In genomic region chr3:152738656-152739055, GRCh38 we compare ENCODE assay signal across 19 cellular contexts.
DNase-seq lines count a peak whose midpoint lies in the region; ATAC-seq, FAIRE-seq and TF ChIP-seq lines count a peak whose summit lies in the region.
"Had no signal": no experiment of that assay in that cellular context is flagged by ENCODE, and none has a peak within 500 bp of the region (broad histone marks: within the 10 kb centered on the region; RNA-seq: fewer than 3 reads in every experiment).

No MANE protein-coding gene starts in this region.

- H3K4me1 Mint-ChIP-seq in astrocyte (ENCODE audit: low read depth, unreplicated experiment): peaks cover 16% of the 10 kb centered on the region
- H3K4me1 Mint-ChIP-seq: activated B cell treated with CpG ODN at 0.5 μM for 24 hours; B cell; stimulated activated effector memory CD8-positive, alpha-beta T cell treated with anti-CD3 and anti-CD28 coated beads, Interleukin-12 subunit alpha, Interleukin-12 subunit beta, amount 100 ng/mL, for 72 hours had no signal

- H3K9me3 Mint-ChIP-seq in astrocyte (ENCODE audit: unreplicated experiment): no peaks in the 10 kb centered on the region
- H3K9me3 Mint-ChIP-seq: activated B cell treated with CpG ODN at 0.5 μM for 24 hours had no signal

- FAIRE-seq in astrocyte (lab: Jason Lieb, UNC): no peak

- DNase-seq in astrocyte (ENCODE audit: low read depth): peak; percentile 34
- no peak for DNase-seq in left lung
- no peak for DNase-seq in suprapubic skin (ENCODE audit: low spot score in 2 of 2)
- DNase-seq in testis: no peak
- DNase-seq: activated B cell treated with CpG ODN at 0.5 μM for 24 hours; DMS153; H7; islet precursor cell; NCI-H1048; NCI-H226; psoas muscle; stimulated activated CD4-positive, alpha-beta T cell treated with anti-CD3 and anti-CD28 coated beads, Interleukin-2, amount 100 ng/mL, for 24 hours; uterus had no signal

- H3K27me3 ChIP-seq in astrocyte (ENCODE audit: insufficient read depth, low read length) (no peaks in the 10 kb centered on the region), left lung (no peaks in the 10 kb centered on the region), suprapubic skin (no peaks in the 10 kb centered on the region), testis (no peaks in the 10 kb centered on the region)
- H3K27me3 ChIP-seq: uterus had no signal

- TF ChIP-seq POLR2A in suprapubic skin (IDR thresholded peaks at IDR 0.05) (no peak), testis (IDR thresholded peaks at IDR 0.05) (no peak)

- H3K4me2 ChIP-seq in astrocyte (ENCODE audit: low read length): no peak overlapping the region

- H3K79me2 ChIP-seq in astrocyte (ENCODE audit: insufficient read depth, low read length): no peaks in the 10 kb centered on the region

- TF ChIP-seq EP300 in suprapubic skin (IDR thresholded peaks at IDR 0.05): no peak

- H3K4me3 ChIP-seq in astrocyte (ENCODE audit: insufficient read depth, low read depth, low read length) (no peak overlapping the region), left lung (no peak overlapping the region), suprapubic skin (no peak overlapping the region), testis (no peak overlapping the region)
- H3K4me3 ChIP-seq: psoas muscle, uterus had no signal

- TF ChIP-seq CTCF in astrocyte (IDR thresholded peaks at IDR 0.05; ENCODE audit: insufficient read depth, low read depth, low read length) (no peak), left lung (IDR thresholded peaks at IDR 0.05) (no peak), suprapubic skin (IDR thresholded peaks at IDR 0.05) (no peak), testis (IDR thresholded peaks at IDR 0.05) (no peak)

- no peaks in the 10 kb centered on the region for H3K36me3 Mint-ChIP-seq in astrocyte (ENCODE audit: low read depth, unreplicated experiment)
- H3K36me3 Mint-ChIP-seq: stimulated activated effector memory CD8-positive, alpha-beta T cell treated with anti-CD3 and anti-CD28 coated beads, Interleukin-12 subunit alpha, Interleukin-12 subunit beta, amount 100 ng/mL, for 72 hours had no signal

- intact Hi-C loops in left lung (cut with DNase I): no loop called here
- intact Hi-C loops in testis (cut with DNase I; ENCODE audit: low total_unique reads): no loop called here

- 43% methylated on average over 2 of the region's 2 CpGs for WGBS in suprapubic skin
- 50 to 57% methylated on average over 2 of the region's 2 CpGs for WGBS in testis, 2 donors

- H3K27ac ChIP-seq in astrocyte (ENCODE audit: low read depth, low read length) (no peak overlapping the region), left lung (no peak overlapping the region), suprapubic skin (no peak overlapping the region), testis (no peak overlapping the region)
- H3K27ac ChIP-seq: psoas muscle, uterus had no signal

- no peak overlapping the region for H3K4me3 Mint-ChIP-seq in astrocyte (ENCODE audit: unreplicated experiment)
- H3K4me3 Mint-ChIP-seq: activated B cell treated with CpG ODN at 0.5 μM for 24 hours; B cell; stimulated activated effector memory CD8-positive, alpha-beta T cell treated with anti-CD3 and anti-CD28 coated beads, Interleukin-12 subunit alpha, Interleukin-12 subunit beta, amount 100 ng/mL, for 72 hours had no signal

- H3K4me1 ChIP-seq in astrocyte (ENCODE audit: insufficient read depth, low read length): no peaks in the 10 kb centered on the region
- no peaks in the 10 kb centered on the region for H3K4me1 ChIP-seq in left lung
- H3K4me1 ChIP-seq in suprapubic skin: peaks cover 14% of the 10 kb centered on the region
- no peaks in the 10 kb centered on the region for H3K4me1 ChIP-seq in testis
- H3K4me1 ChIP-seq: uterus had no signal

- no peaks in the 10 kb centered on the region for H4K20me1 ChIP-seq in astrocyte (ENCODE audit: insufficient read depth, low read length)

- H3K9me3 ChIP-seq in astrocyte (ENCODE audit: insufficient read depth, low read depth, low read length) (no peaks in the 10 kb centered on the region), left lung (no peaks in the 10 kb centered on the region), suprapubic skin (no peaks in the 10 kb centered on the region), testis (no peaks in the 10 kb centered on the region)
- H3K9me3 ChIP-seq: psoas muscle, uterus had no signal

- ATAC-seq in GM18498 (IDR thresholded peaks at IDR 0.05; ENCODE audit: unreplicated experiment): peak; percentile 36
- ATAC-seq in HG02798 (IDR thresholded peaks at IDR 0.05; ENCODE audit: poor library complexity, unreplicated experiment): peak; percentile 24
- peak; percentile 22 for ATAC-seq in left lung
- ATAC-seq in GM21528 (IDR thresholded peaks at IDR 0.05; ENCODE audit: low FRiP score, unreplicated experiment): no peak
- ATAC-seq in GM19351 (IDR thresholded peaks at IDR 0.05; ENCODE audit: unreplicated experiment): no peak
- ATAC-seq: psoas muscle; stimulated activated effector memory CD8-positive, alpha-beta T cell treated with anti-CD3 and anti-CD28 coated beads, Interleukin-12 subunit alpha, Interleukin-12 subunit beta, amount 100 ng/mL, for 72 hours had no signal

- H3K36me3 ChIP-seq in astrocyte (ENCODE audit: insufficient read depth, low read length) (no peaks in the 10 kb centered on the region), left lung (no peaks in the 10 kb centered on the region), suprapubic skin (no peaks in the 10 kb centered on the region), testis (ENCODE audit: low read depth, missing control alignments) (no peaks in the 10 kb centered on the region)
- H3K36me3 ChIP-seq: uterus had no signal

- no peak overlapping the region for H3K27ac Mint-ChIP-seq in astrocyte (ENCODE audit: unreplicated experiment)
- H3K27ac Mint-ChIP-seq: activated B cell treated with CpG ODN at 0.5 μM for 24 hours; B cell; stimulated activated effector memory CD8-positive, alpha-beta T cell treated with anti-CD3 and anti-CD28 coated beads, Interleukin-12 subunit alpha, Interleukin-12 subunit beta, amount 100 ng/mL, for 72 hours had no signal

- no peak overlapping the region for H2AFZ ChIP-seq in astrocyte (ENCODE audit: low read depth, low read length)

- no peaks in the 10 kb centered on the region for H3K27me3 Mint-ChIP-seq in astrocyte (ENCODE audit: low read depth, unreplicated experiment)

- H3K9ac ChIP-seq in astrocyte (ENCODE audit: low read length): no peak overlapping the region

Comparison
In these comparisons a context has a peak if more than half of its experiments do, and no peak if none do; other contexts are left out.
1. ATAC-seq: peak in GM18498 (single experiment), HG02798 (single experiment) and left lung (single experiment); none in GM21528 (single experiment) and GM19351 (single experiment).